Comparison of ENCODE assay signal across 20 cellular contexts in the genomic region with DNA sequence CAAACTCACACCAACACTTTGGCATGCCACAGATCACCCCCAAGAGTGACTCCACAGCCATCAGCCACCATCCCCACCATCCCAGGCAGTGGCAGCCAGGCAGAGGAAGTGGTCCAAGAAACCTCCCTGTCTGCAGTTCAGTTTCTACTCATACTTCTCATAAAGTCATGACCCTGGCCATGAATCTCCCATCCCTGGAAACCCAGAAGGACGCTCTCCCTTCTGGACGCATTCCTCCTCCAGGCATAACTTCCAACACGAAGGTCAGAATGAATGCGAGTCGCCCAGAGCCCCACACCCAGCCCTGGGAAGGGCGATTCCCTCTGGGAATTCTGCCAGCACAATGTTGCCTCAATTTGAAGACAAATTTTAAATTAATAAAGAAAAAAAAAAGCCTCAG.
DNase-seq lines count a peak whose midpoint lies in the region; ATAC-seq, FAIRE-seq and TF ChIP-seq lines count a peak whose summit lies in the region.
"Had no signal": no experiment of that assay in that cellular context is flagged by ENCODE, and none has a peak within 500 bp of the region (broad histone marks: within the 10 kb centered on the region; RNA-seq: fewer than 3 reads in every experiment).

No MANE protein-coding gene starts in this region.

- intact Hi-C loops in sciatic nerve (cut with DNase I): no loop called here

- no peaks in the 10 kb centered on the region for H3K27me3 ChIP-seq in gastroesophageal sphincter

- peaks cover 9% of the 10 kb centered on the region for H3K9me3 Mint-ChIP-seq in activated T-cell treated with anti-CD3 and anti-CD28 coated beads, Interleukin-2, amount 50 U/mL, for 4 hours

- TF ChIP-seq POLR2A in GM12892 (IDR thresholded peaks at IDR 0.05; ENCODE audit: low read depth, low read length): no peak
- TF ChIP-seq POLR2A in gastroesophageal sphincter (IDR thresholded peaks at IDR 0.05): no peak

- ATAC-seq in gastroesophageal sphincter (no peak), sciatic nerve (peak; percentile 12), GM19397 (IDR thresholded peaks at IDR 0.05; ENCODE audit: unreplicated experiment) (no peak)
- ATAC-seq in activated T-cell treated with anti-CD3 and anti-CD28 coated beads, Interleukin-2, amount 50 U/mL, for 4 hours: no peak
- ATAC-seq: naive thymus-derived CD4-positive, alpha-beta T cell; WTC11 had no signal

- peaks cover 14% of the 10 kb centered on the region for H3K4me1 Mint-ChIP-seq in activated T-cell treated with anti-CD3 and anti-CD28 coated beads, Interleukin-2, amount 50 U/mL, for 4 hours (ENCODE audit: low read depth)

- 22% methylated on average over 6 of the region's 6 CpGs; no CpG with 5 or more reads in 1 of the 2 donors for WGBS in gastroesophageal sphincter (ENCODE audit: low coverage in 1 of 2), 2 donors

- no peaks in the 10 kb centered on the region for H3K9me3 ChIP-seq in gastroesophageal sphincter

- peaks cover 4% of the 10 kb centered on the region for H3K27me3 Mint-ChIP-seq in activated T-cell treated with anti-CD3 and anti-CD28 coated beads, Interleukin-2, amount 50 U/mL, for 4 hours (ENCODE audit: low read depth)

- H3K36me3 Mint-ChIP-seq in activated T-cell treated with anti-CD3 and anti-CD28 coated beads, Interleukin-2, amount 50 U/mL, for 4 hours (ENCODE audit: insufficient read depth): peaks cover 5% of the 10 kb centered on the region
- H3K36me3 Mint-ChIP-seq: CD14-positive monocyte had no signal

- no peak overlapping the region for H3K4me3 Mint-ChIP-seq in activated T-cell treated with anti-CD3 and anti-CD28 coated beads, Interleukin-2, amount 50 U/mL, for 4 hours
- H3K4me3 Mint-ChIP-seq: activated CD4-positive, alpha-beta memory T cell treated with anti-CD3 and anti-CD28 coated beads for 36 hours; WTC11 had no signal

- no peaks in the 10 kb centered on the region for H3K36me3 ChIP-seq in gastroesophageal sphincter
- H3K36me3 ChIP-seq: HAP-1 had no signal

- TF ChIP-seq EP300 in gastroesophageal sphincter (IDR thresholded peaks at IDR 0.05): no peak

- FAIRE-seq in GM12892 (lab: Jason Lieb, UNC): peak; percentile 38

- H3K4me3 ChIP-seq in gastroesophageal sphincter: peak overlapping the region; percentile 5 to 39
- H3K4me3 ChIP-seq: HAP-1 had no signal

- H3K27ac ChIP-seq in gastroesophageal sphincter: peak overlapping the region in 2 of 4 donors; percentile 50 to 55
- H3K27ac ChIP-seq: epithelial cell of prostate had no signal

- no peak for TF ChIP-seq CTCF in gastroesophageal sphincter (IDR thresholded peaks at IDR 0.05)

- H3K4me1 ChIP-seq in gastroesophageal sphincter: peaks cover 0 to 13% (median 8%) of the 10 kb centered on the region in 3 donors
- H3K4me1 ChIP-seq: HAP-1 had no signal

- DNase-seq in GM12892 (ENCODE audit: insufficient read length) (no peak), astrocyte of the hippocampus (ENCODE audit: low read depth, low spot score) (peak; percentile 11), sciatic nerve (ENCODE audit: low spot score) (no peak), DMS114 treated with DMSO at 0.1 percent for 48 hours (lab: John Stamatoyannopoulos, UW; ENCODE audit: unreplicated experiment) (no peak)
- DNase-seq in activated T-cell treated with anti-CD3 and anti-CD28 coated beads, Interleukin-2, amount 50 U/mL, for 4 hours: no peak
- DNase-seq in stimulated activated CD8-positive, alpha-beta memory T cell treated with anti-CD3 and anti-CD28 coated beads, Interleukin-4, amount 100 ng/mL, for 48 hours: no peak
- DNase-seq: activated CD4-positive, alpha-beta memory T cell treated with anti-CD3 and anti-CD28 coated beads for 36 hours; activated naive CD4-positive, alpha-beta T cell; activated T-cell treated with anti-CD3 and anti-CD28 coated beads for 4 hours; amniotic stem cell; NCI-H1417; NCI-H2107; NCI-H524 treated with DMSO at 0.1 percent for 48 hours had no signal
